In the genomic region with DNA sequence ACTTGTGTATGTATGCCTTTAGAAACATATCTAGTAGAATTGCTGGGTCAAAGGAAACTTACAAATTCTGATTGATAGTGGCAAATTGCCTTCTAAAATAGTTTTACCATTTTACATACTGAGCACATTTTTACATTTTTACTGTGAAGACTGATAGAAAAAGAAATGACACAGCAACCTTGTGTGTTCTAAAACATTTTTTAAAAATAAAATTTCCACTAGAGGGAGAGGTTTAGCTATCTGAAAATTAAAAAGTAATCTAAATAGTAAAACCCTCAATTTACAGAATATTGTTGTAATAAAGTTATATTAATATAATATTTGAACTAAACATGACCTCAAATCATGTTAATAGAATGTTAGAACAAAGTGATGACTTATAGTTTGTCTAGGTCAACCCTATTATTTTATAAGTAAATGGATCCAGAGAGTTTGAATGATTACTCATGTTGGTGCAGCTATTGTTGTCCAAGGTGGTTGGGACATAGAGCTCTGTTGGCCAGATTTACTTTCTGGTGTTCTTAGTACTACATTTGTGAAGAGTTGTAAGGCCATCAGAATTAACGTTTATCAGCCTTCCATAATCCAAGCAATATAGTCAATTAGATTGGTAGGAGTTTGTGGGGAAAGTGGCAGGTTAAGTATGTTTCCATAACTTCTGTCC, we compare ENCODE assay signal across 13 cellular contexts. TPM values are rescaled to one million over a fixed set of nuclear protein-coding genes. Genes with fewer than 3 reads are reported as not detected.
DNase-seq lines count a peak whose midpoint lies in the region; ATAC-seq, FAIRE-seq and TF ChIP-seq lines count a peak whose summit lies in the region.
"Had no signal": no experiment of that assay in that cellular context is flagged by ENCODE, and none has a peak within 500 bp of the region (broad histone marks: within the 10 kb centered on the region; RNA-seq: fewer than 3 reads in every experiment).

No MANE protein-coding gene starts in this region.

- POLR2A ChIA-PET in K562 (lab: Yijun Ruan, JAX), result interaction anchor here (1.5 kb wide), 1 partner anchor 12 kb away, joined by 5 read pairs; no protein-coding TSS in a partner anchor

- H3K4me3 ChIP-seq in heart left ventricle (no peak overlapping the region), K562 (no peak overlapping the region), right lobe of liver (no peak overlapping the region), vagina (no peak overlapping the region)

- TF ChIP-seq EP300 in K562 (IDR thresholded peaks at IDR 0.05; ENCODE audit: low read length), result no peak

- intact Hi-C loops in heart left ventricle (cut with DNase I) (loop anchor here in 8 of 10 donors (1.0 to 10.0 kb wide), 7 partner anchors 92 to 452 kb away; no protein-coding TSS in a partner anchor), Right ventricle myocardium superior (cut with DNase I) (loop anchor here (2.0 to 10.0 kb wide), 3 partner anchors 62 to 292 kb away; a partner anchor contains a TSS), K562 (cut with micrococcal nuclease) (loop anchor here (5.0 kb wide), 1 partner anchor 289 kb away; no protein-coding TSS in a partner anchor), right lobe of liver (cut with DNase I) (no loop called here), vagina (cut with DNase I) (loop anchor here (5.0 kb wide), 1 partner anchor 289 kb away; no protein-coding TSS in a partner anchor)

- no peaks in the 10 kb centered on the region for H3K9me1 ChIP-seq in K562 (ENCODE audit: control insufficient read depth, insufficient read depth, low read length)

- H3K9ac ChIP-seq in K562 (ENCODE audit: insufficient read depth in 1 of 2, low read depth in 2 of 2, low read length in 2 of 2), result no peak overlapping the region

- 75 to 86% (median 81%) methylated on average over 1 of the region's 1 CpG for WGBS in heart left ventricle, 4 donors
- 53% methylated on average over 1 of the region's 1 CpG for WGBS in K562 (ENCODE audit: insufficient coverage, low coverage, missing lambda C conversion rate)
- 80% methylated on average over 1 of the region's 1 CpG for WGBS in right lobe of liver (ENCODE audit: insufficient coverage, low coverage, low lambda C conversion rate, missing lambda C conversion rate)

- no peak for TF ChIP-seq RAD21 in K562 (CRISPR knock-in tag; conservative IDR thresholded peaks at IDR 0.05 in 1 of 2, IDR thresholded peaks at IDR 0.05 in 1 of 2)

- H2AFZ ChIP-seq in K562 (ENCODE audit: low read depth, low read length), result no peak overlapping the region

- H3K79me2 ChIP-seq in K562 (ENCODE audit: control insufficient read depth, insufficient read depth, low read length), result no peaks in the 10 kb centered on the region

- ATAC-seq in heart left ventricle (no peak), Right ventricle myocardium superior (ENCODE audit: poor library complexity) (no peak), K562 (no peak), right lobe of liver (no peak), GM18907 (IDR thresholded peaks at IDR 0.05; ENCODE audit: unreplicated experiment) (no peak)
- ATAC-seq: T-helper 17 cell had no signal

- no peaks in the 10 kb centered on the region; the same call in 1 of the 2 replicates for H4K20me1 ChIP-seq in K562 (replicated peaks; ENCODE audit: control insufficient read depth, insufficient read depth, low read length)

- DNase-seq in heart left ventricle (no peak), Right ventricle myocardium superior (no peak), K562 (ENCODE audit: extremely low read depth in 1 of 4, low spot score in 3 of 4) (no peak), right lobe of liver (no peak), vagina (ENCODE audit: extremely low spot score in 2 of 2) (no peak), NCI-H1694 treated with DMSO at 0.1 percent for 48 hours (lab: John Stamatoyannopoulos, UW) (no peak), cerebellar nuclear complex (lab: John Stamatoyannopoulos, UW) (no peak)
- DNase-seq: activated naive CD8-positive, alpha-beta T cell treated with anti-CD3 and anti-CD28 coated beads, Interleukin-2, amount 10 ng/mL, durations not matched to agents 7 days and 5 days; NCI-H1694; NK-92 treated with Interleukin-12 subunit alpha and Interleukin-12 subunit beta, amount 100 ng/mL, for 24 hours; stimulated activated naive CD4-positive, alpha-beta T cell treated with Interleukin-2 at 50 U/mL for 16 hours; T-helper 17 cell had no signal

- no peak overlapping the region for H3K4me2 ChIP-seq in K562 (ENCODE audit: insufficient read depth, low read length)

- no TSS peak for BruUV-seq in K562 (replicated peaks; lab: Mats Ljungman, UMichigan)

- CTCF ChIA-PET in K562 (lab: Yijun Ruan, JAX; ENCODE audit: low intra/inter-chr PET ratio), result interaction anchor here (1.4 to 1.5 kb wide), 2 partner anchors 97 to 292 kb away, joined by 6 read pairs; no protein-coding TSS in a partner anchor

- H3K27me3 ChIP-seq in heart left ventricle (no peaks in the 10 kb centered on the region), K562 (ENCODE audit: control insufficient read depth in 2 of 2, insufficient read depth in 2 of 2, low read length in 2 of 2) (no peaks in the 10 kb centered on the region), right lobe of liver (no peaks in the 10 kb centered on the region), vagina (no peaks in the 10 kb centered on the region)

- TF ChIP-seq CTCF in heart left ventricle (IDR thresholded peaks at IDR 0.05), result peak in 9 of 12 donors; percentile 20 to 57 (median 37)
- TF ChIP-seq CTCF in K562 (IDR thresholded peaks at IDR 0.05 in 2 of 3, conservative IDR thresholded peaks at IDR 0.05 in 1 of 3; ENCODE audit: insufficient read depth in 2 of 3, low read depth in 1 of 3, low read length in 3 of 3), result peak in 1 of 3 experiments; percentile 27; a peak in 1 of 6 replicates
- TF ChIP-seq CTCF in right lobe of liver (IDR thresholded peaks at IDR 0.05), result peak; percentile 26 to 37 (median 30)
- TF ChIP-seq CTCF in vagina (IDR thresholded peaks at IDR 0.05), result peak in 2 of 3 experiments; percentile 40 to 47

- peaks cover 0 to 22% (median 3%) of the 10 kb centered on the region in 9 donors for H3K36me3 ChIP-seq in heart left ventricle
- H3K36me3 ChIP-seq in K562 (ENCODE audit: control insufficient read depth, insufficient read depth, low read length), result peaks cover 39% of the 10 kb centered on the region
- no peaks in the 10 kb centered on the region for H3K36me3 ChIP-seq in right lobe of liver
- no peaks in the 10 kb centered on the region for H3K36me3 ChIP-seq in vagina

- TF ChIP-seq POLR2A in heart left ventricle (IDR thresholded peaks at IDR 0.05), result no peak
- TF ChIP-seq POLR2A in K562 (conservative IDR thresholded peaks at IDR 0.05), result no peak
- TF ChIP-seq POLR2A in right lobe of liver (IDR thresholded peaks at IDR 0.05), result no peak
- TF ChIP-seq POLR2A in vagina (IDR thresholded peaks at IDR 0.05), result no peak

- H3K27ac ChIP-seq in heart left ventricle (peak overlapping the region in 2 of 12 donors; percentile 0 to 6), K562 (ENCODE audit: extremely low read depth, low read depth, low read length) (no peak overlapping the region), right lobe of liver (no peak overlapping the region), vagina (peak overlapping the region; percentile 63)

- in situ Hi-C loops in K562 (cut with MboI), result no loop called here

- H3K4me1 ChIP-seq in heart left ventricle, result peaks cover 0 to 8% (median 0%) of the 10 kb centered on the region in 12 donors
- no peaks in the 10 kb centered on the region for H3K4me1 ChIP-seq in K562 (replicated peaks in 1 of 2; ENCODE audit: control insufficient read depth in 2 of 2, insufficient read depth in 2 of 2, low read length in 2 of 2)
- no peaks in the 10 kb centered on the region for H3K4me1 ChIP-seq in right lobe of liver
- no peaks in the 10 kb centered on the region for H3K4me1 ChIP-seq in vagina

- no peak for FAIRE-seq in K562 (lab: Jason Lieb, UNC)

- no peaks in the 10 kb centered on the region for H3K9me3 ChIP-seq in heart left ventricle
- no peaks in the 10 kb centered on the region for H3K9me3 ChIP-seq in K562 (replicated peaks; ENCODE audit: control insufficient read depth, insufficient read depth, low read depth, low read length)
- H3K9me3 ChIP-seq in right lobe of liver, result no peaks in the 10 kb centered on the region
- H3K9me3 ChIP-seq in vagina, result no peaks in the 10 kb centered on the region

RNA-seq across cellular contexts. Expression of a gene that starts 17.2 kb away (rescaled TPM):
- total RNA-seq in heart left ventricle, result 1 to 10 TPM; 1.2 to 5.8 (median 3.1) TPM
- polyA plus RNA-seq in heart left ventricle, result 1 to 10 TPM; 1.1 to 1.6 TPM
- total RNA-seq in Right ventricle myocardium superior, result 3.0 TPM
- total RNA-seq in K562 (2011; cell fraction: chromatin; rRNA removed; ENCODE audit: low replicate concordance), result 35.9 and 70.6 TPM in 2 replicates
- total RNA-seq in K562 (2011; cell fraction: nucleolus; rRNA removed), result 8.8 and 13.2 TPM in 2 replicates
- 30.5 and 30.9 TPM in 2 replicates for total RNA-seq in K562 (2011; cell fraction: nucleoplasm; rRNA removed)
- 16.1 and 17.7 TPM in 2 replicates for total RNA-seq in K562 (2014; rRNA removed)
- total RNA-seq in K562 (2014; rRNA removed; fragmentation: Illumina TruSeq; extraction: Trizol), result 22.6 and 27.7 TPM in 2 replicates
- total RNA-seq in K562 (2015; rRNA removed; fragmentation: Illumina TruSeq; extraction: Trizol), result 23.4 and 28.5 TPM in 2 replicates
- total RNA-seq in K562 (2021), result 17.9 and 19.7 TPM in 2 replicates
- 15.0 and 17.9 TPM in 2 replicates for polyA plus RNA-seq in K562 (2011; rRNA removed)
- 2.5 and 3.3 TPM in 2 replicates for polyA plus RNA-seq in K562 (2011; cell fraction: cytosol; rRNA removed)
- polyA plus RNA-seq in K562 (2011; cell fraction: nucleus; rRNA removed), result 3.6 and 3.7 TPM in 2 replicates
- polyA plus RNA-seq in K562 (2012), result 13.4 and 15.8 TPM in 2 replicates
- 24.1 and 25.8 TPM in 2 replicates for polyA plus RNA-seq in K562 (2014; fragmentation: Illumina TruSeq; extraction: Trizol)
- polyA plus RNA-seq in K562 (2014; fragmentation: Nextera tagmentation; extraction: Ambion mirVana), result 10 to 100 TPM in 1 of 2 experiments, 1 to 10 TPM in 1; 8.0 to 10.2 TPM
- 18.5 and 20.9 TPM in 2 replicates for polyA plus RNA-seq in K562 (2014; rRNA removed)
- polyA minus RNA-seq in K562 (2011; rRNA and poly(A)+ RNA removed), result 12.7 and 16.5 TPM in 2 replicates
- 5.6 and 7.9 TPM in 2 replicates for polyA minus RNA-seq in K562 (2011; cell fraction: cytosol; rRNA and poly(A)+ RNA removed)
- polyA minus RNA-seq in K562 (2011; cell fraction: nucleus; rRNA and poly(A)+ RNA removed), result 8.3 and 17.5 TPM in 2 replicates
- 1 to 10 TPM; 1.0 to 3.7 (median 1.5) TPM for total RNA-seq in right lobe of liver
- 9.3 TPM for total RNA-seq in vagina

RNA-seq across cellular contexts. Expression of a gene that starts 17.8 kb away (rescaled TPM):
- total RNA-seq in heart left ventricle (10 to 100 TPM in 8 of 9 donors, 1 to 10 TPM in 1; 8.1 to 25.6 (median 18.1) TPM), Right ventricle myocardium superior (12.4 TPM), K562 (2014; rRNA removed) (46.9 and 51.3 TPM in 2 replicates), K562 (2014; rRNA removed; fragmentation: Illumina TruSeq; extraction: Trizol) (57.1 and 64.7 TPM in 2 replicates), K562 (2015; rRNA removed; fragmentation: Illumina TruSeq; extraction: Trizol) (57.4 and 64.8 TPM in 2 replicates), K562 (2021) (51.5 and 55.0 TPM in 2 replicates), right lobe of liver (10 to 100 TPM in 5 of 6 experiments, 1 to 10 TPM in 1; 8.9 to 25.9 (median 15.9) TPM), vagina (35.6 TPM)
- polyA plus RNA-seq in heart left ventricle (10 to 100 TPM; 11.7 to 13.5 TPM), K562 (2011; rRNA removed) (41.3 and 51.9 TPM in 2 replicates), K562 (2014; fragmentation: Illumina TruSeq; extraction: Trizol) (66.0 and 88.8 TPM in 2 replicates), K562 (2014; fragmentation: Nextera tagmentation; extraction: Ambion mirVana) (10 to 100 TPM; 83.4 to 91.5 TPM), K562 (2014; rRNA removed) (58.7 and 62.5 TPM in 2 replicates)
- total RNA-seq in K562 (2011; cell fraction: chromatin; rRNA removed; ENCODE audit: low replicate concordance), result 88.1 and 253 TPM in 2 replicates
- 39.0 and 50.7 TPM in 2 replicates for total RNA-seq in K562 (2011; cell fraction: nucleolus; rRNA removed)
- 86.3 and 124 TPM in 2 replicates for total RNA-seq in K562 (2011; cell fraction: nucleoplasm; rRNA removed)
- polyA plus RNA-seq in K562 (2011; cell fraction: cytosol; rRNA removed), result 7.6 and 12.9 TPM in 2 replicates
- 76.6 and 92.6 TPM in 2 replicates for polyA plus RNA-seq in K562 (2011; cell fraction: nucleus; rRNA removed)
- polyA plus RNA-seq in K562 (2012), result 31.0 and 43.3 TPM in 2 replicates
- 122 and 141 TPM in 2 replicates for polyA minus RNA-seq in K562 (2011; rRNA and poly(A)+ RNA removed)
- polyA minus RNA-seq in K562 (2011; cell fraction: cytosol; rRNA and poly(A)+ RNA removed), result 22.0 and 31.9 TPM in 2 replicates
- polyA minus RNA-seq in K562 (2011; cell fraction: nucleus; rRNA and poly(A)+ RNA removed), result 63.4 and 103 TPM in 2 replicates

RNA-seq across cellular contexts. Expression of a gene that starts 49.5 kb away (rescaled TPM):
- total RNA-seq in heart left ventricle, result 10 to 100 TPM; 44.2 to 85.3 (median 68.1) TPM
- polyA plus RNA-seq in heart left ventricle, result 10 to 100 TPM in 1 of 2 donors, 1 to 10 TPM in 1; 9.0 to 97.5 TPM
- 56.3 TPM for total RNA-seq in Right ventricle myocardium superior
- 589 and 1,257 TPM in 2 replicates for total RNA-seq in K562 (2011; cell fraction: chromatin; rRNA removed; ENCODE audit: low replicate concordance)
- 269 and 325 TPM in 2 replicates for total RNA-seq in K562 (2011; cell fraction: nucleolus; rRNA removed)
- total RNA-seq in K562 (2011; cell fraction: nucleoplasm; rRNA removed), result 485 and 488 TPM in 2 replicates
- total RNA-seq in K562 (2014; rRNA removed), result 240 and 256 TPM in 2 replicates
- total RNA-seq in K562 (2014; rRNA removed; fragmentation: Illumina TruSeq; extraction: Trizol), result 371 and 390 TPM in 2 replicates
- total RNA-seq in K562 (2015; rRNA removed; fragmentation: Illumina TruSeq; extraction: Trizol), result 254 and 275 TPM in 2 replicates
- 216 and 234 TPM in 2 replicates for total RNA-seq in K562 (2021)
- polyA plus RNA-seq in K562 (2011; rRNA removed), result 124 and 133 TPM in 2 replicates
- polyA plus RNA-seq in K562 (2011; cell fraction: cytosol; rRNA removed), result 58.9 and 89.2 TPM in 2 replicates
- 252 and 325 TPM in 2 replicates for polyA plus RNA-seq in K562 (2011; cell fraction: nucleus; rRNA removed)
- polyA plus RNA-seq in K562 (2012), result 128 and 282 TPM in 2 replicates
- 228 and 249 TPM in 2 replicates for polyA plus RNA-seq in K562 (2014; fragmentation: Illumina TruSeq; extraction: Trizol)
- polyA plus RNA-seq in K562 (2014; fragmentation: Nextera tagmentation; extraction: Ambion mirVana), result 100 to 1,000 TPM; 119 to 224 TPM
- polyA plus RNA-seq in K562 (2014; rRNA removed), result 147 and 158 TPM in 2 replicates
- 380 and 416 TPM in 2 replicates for polyA minus RNA-seq in K562 (2011; rRNA and poly(A)+ RNA removed)
- polyA minus RNA-seq in K562 (2011; cell fraction: cytosol; rRNA and poly(A)+ RNA removed), result 143 and 185 TPM in 2 replicates
- 154 and 311 TPM in 2 replicates for polyA minus RNA-seq in K562 (2011; cell fraction: nucleus; rRNA and poly(A)+ RNA removed)
- 10 to 100 TPM; 31.8 to 64.9 (median 40.6) TPM for total RNA-seq in right lobe of liver
- 63.8 TPM for total RNA-seq in vagina

Comparison
In these comparisons a context has a peak if more than half of its experiments do, and no peak if none do; other contexts are left out.
1. intact Hi-C loops: an anchor here in heart left ventricle (1.0 to 10.0 kb wide), Right ventricle myocardium superior (2.0 to 10.0 kb wide), K562 (5.0 kb wide) and vagina (5.0 kb wide); none called in right lobe of liver.